Comparison of ENCODE assay signal across 7 cellular contexts in genomic region chr17:47012457-47012856, GRCh38.
"Had no signal": no experiment of that assay in that cellular context is flagged by ENCODE, and none has a peak within 500 bp of the region (broad histone marks: within the 10 kb centered on the region; RNA-seq: fewer than 3 reads in every experiment).

No MANE protein-coding gene starts in this region.

- DNase-seq: GDM1, GF-D8 had no signal

- FAIRE-seq: G401.6, GM12891, GM12892, GM18507, GM19239 had no signal
